Comparison of ENCODE assay signal across 8 cellular contexts in genomic region chr1:78617615-78618026, GRCh38. TPM values are rescaled to one million over a fixed set of nuclear protein-coding genes. Genes with fewer than 3 reads are reported as not detected.
DNase-seq lines count a peak whose midpoint lies in the region; ATAC-seq and TF ChIP-seq lines count a peak whose summit lies in the region.

No MANE protein-coding gene starts in this region.

- TF ChIP-seq POLR2A in lower leg skin (IDR thresholded peaks at IDR 0.05): no peak

- TF ChIP-seq CTCF in lower leg skin (IDR thresholded peaks at IDR 0.05): peak in 1 of 3 donors; percentile 74

- DNase-seq in Ammon's horn (ENCODE audit: low spot score) (peak; percentile 91), NCI-H446 treated with DMSO at 0.1 percent for 48 hours (lab: John Stamatoyannopoulos, UW) (peak; percentile 92), dedifferentiated amniotic fluid mesenchymal stem cell (ENCODE audit: extremely low spot score) (peak; percentile 97), lower leg skin (ENCODE audit: low spot score in 2 of 2) (peak; percentile 66 to 86)
- DNase-seq in stimulated activated CD8-positive, alpha-beta memory T cell treated with anti-CD3 and anti-CD28 coated beads, Interleukin-12 subunit alpha, Interleukin-12 subunit beta, amount 100 ng/mL, for 1 hour (ENCODE audit: low read depth): peak; percentile 39

- H3K4me3 ChIP-seq in lower leg skin (ENCODE audit: low read depth, poor library complexity, severe bottlenecking): no peak overlapping the region

- WGBS in lower leg skin, 2 donors: 32 to 37% methylated on average over 7 of the region's 7 CpGs

- ATAC-seq in GM18909 (IDR thresholded peaks at IDR 0.05; ENCODE audit: poor library complexity, unreplicated experiment) (peak; percentile 49), HG03159 (IDR thresholded peaks at IDR 0.05; ENCODE audit: unreplicated experiment) (peak; percentile 44)
- ATAC-seq in activated CD4-positive, CD25-positive, alpha-beta regulatory T cell treated with anti-CD3 and anti-CD28 coated beads, Interleukin-2, amount 50 U/mL, for 24 hours: peak; percentile 59 to 61

- intact Hi-C loops in lower leg skin (cut with DNase I; ENCODE audit: low total_unique reads): no loop called here

RNA-seq across cellular contexts. Expression of gene IFI44L, which starts 2.6 kb away (rescaled TPM):
- 1 to 10 TPM in 3 of 4 donors, under 1 TPM in 1; 0.84 to 3.4 (median 2.3) TPM for total RNA-seq in lower leg skin

RNA-seq across cellular contexts. Expression of gene IFI44, which starts 32.0 kb away (rescaled TPM):
- 10 to 100 TPM in 1 of 4 donors, 1 to 10 TPM in 3; 4.4 to 13.1 (median 5.2) TPM for total RNA-seq in lower leg skin

Comparison
In these comparisons a context has a peak if more than half of its experiments do, and no peak if none do; other contexts are left out.
1. DNase-seq: peak in every context shown above with its lines; median percentile 97 in dedifferentiated amniotic fluid mesenchymal stem cell; 92 in NCI-H446 treated with DMSO at 0.1 percent for 48 hours; 91 in Ammon's horn; 76 in lower leg skin; 39 in stimulated activated CD8-positive, alpha-beta memory T cell treated with anti-CD3 and anti-CD28 coated beads, Interleukin-12 subunit alpha, Interleukin-12 subunit beta, amount 100 ng/mL, for 1 hour.